Comparison of ENCODE assay signal across 8 cellular contexts in the genomic region with DNA sequence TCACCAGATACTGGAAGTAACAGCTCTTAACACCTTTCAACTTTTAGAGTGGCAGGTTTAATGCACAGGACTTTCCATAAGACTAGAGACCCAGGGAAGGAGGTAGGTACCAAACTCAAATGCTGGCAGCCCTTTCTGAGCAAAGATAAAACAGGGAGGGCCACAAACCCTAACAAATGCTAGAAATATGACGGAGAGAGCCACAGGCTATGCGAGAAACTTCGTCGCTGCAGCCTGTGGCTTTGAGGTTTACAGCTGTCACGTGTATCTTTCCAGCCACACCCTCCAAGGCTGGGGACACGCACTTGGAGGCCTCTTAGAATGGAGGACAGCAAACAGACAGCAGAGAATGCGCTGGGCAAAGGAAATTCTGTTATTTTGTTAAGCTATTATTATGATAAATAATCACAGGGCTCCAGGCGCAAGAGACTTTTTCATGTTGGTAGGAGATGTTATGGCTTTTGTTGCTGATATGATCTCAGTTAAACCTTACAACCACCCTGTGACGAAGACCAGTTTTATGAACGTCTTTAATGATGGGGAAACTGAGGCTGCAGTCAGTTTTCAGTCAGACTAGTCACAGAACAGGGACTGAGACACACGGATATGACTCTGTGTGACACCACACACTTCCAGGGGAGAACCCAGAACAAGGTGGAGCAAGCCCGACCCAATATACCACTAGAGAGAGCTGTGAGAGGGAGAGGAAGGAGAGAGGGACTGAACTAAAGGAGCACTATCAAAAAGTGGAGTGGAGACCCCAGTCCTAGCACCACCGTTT. TPM values are rescaled to one million over a fixed set of nuclear protein-coding genes. Genes with fewer than 3 reads are reported as not detected.
DNase-seq lines count a peak whose midpoint lies in the region; ATAC-seq and TF ChIP-seq lines count a peak whose summit lies in the region.

No MANE protein-coding gene starts in this region.

- peak overlapping the region; percentile 79 for H3K4me3 Mint-ChIP-seq in activated CD4-positive, alpha-beta T cell treated with anti-CD3 and anti-CD28 coated beads for 36 hours

- no peak overlapping the region for H3K4me2 ChIP-seq in neuronal stem cell (ENCODE audit: insufficient read depth, low read length, poor library complexity, severe bottlenecking)

- no peaks in the 10 kb centered on the region for H3K9me3 Mint-ChIP-seq in activated CD4-positive, alpha-beta T cell treated with anti-CD3 and anti-CD28 coated beads for 36 hours (ENCODE audit: low read depth)

- H3K4me3 ChIP-seq in neuronal stem cell (ENCODE audit: low read length in 2 of 2) (no peak overlapping the region), BE2C (ENCODE audit: low read depth, low read length) (no peak overlapping the region)

- no peak overlapping the region for H3K18ac ChIP-seq in neuronal stem cell (ENCODE audit: low read length)

- peaks cover 2% of the 10 kb centered on the region for H3K79me1 ChIP-seq in neuronal stem cell (ENCODE audit: low read depth, low read length)

- no peak overlapping the region for H2AK5ac ChIP-seq in neuronal stem cell (ENCODE audit: low read depth, low read length)

- POLR2A ChIA-PET in activated CD4-positive, alpha-beta T cell treated with anti-CD3 and anti-CD28 coated beads for 36 hours (lab: Charles Lee) = interaction anchor here (0.7 kb wide), 1 partner anchor 743 kb away, joined by 3 read pairs; no protein-coding TSS in a partner anchor

- peaks cover 34 to 35% of the 10 kb centered on the region in 2 donors for H3K4me1 ChIP-seq in neuronal stem cell (ENCODE audit: control insufficient read depth in 2 of 2, insufficient read depth in 1 of 2, low read depth in 1 of 2, low read length in 2 of 2)
- H3K4me1 ChIP-seq in BE2C = peaks cover 26% of the 10 kb centered on the region

- intact Hi-C loops in activated CD4-positive, alpha-beta T cell treated with anti-CD3 and anti-CD28 coated beads for 36 hours (cut with DNase I, micrococcal nuclease) = loop anchor here (5.0 to 10.0 kb wide), 4 partner anchors 158 to 970 kb away; a partner anchor contains a TSS

- H3K4me1 Mint-ChIP-seq in activated CD4-positive, alpha-beta T cell treated with anti-CD3 and anti-CD28 coated beads for 36 hours = peaks cover 43% of the 10 kb centered on the region

- no peak overlapping the region for H3K23ac ChIP-seq in neuronal stem cell (ENCODE audit: low read depth, low read length, poor library complexity)

- H3K27me3 ChIP-seq in neuronal stem cell (ENCODE audit: control insufficient read depth in 3 of 3, insufficient read depth in 3 of 3, low read depth in 1 of 3, low read length in 3 of 3) = no peaks in the 10 kb centered on the region
- no peaks in the 10 kb centered on the region for H3K27me3 ChIP-seq in BE2C

- no peak overlapping the region for H3K4ac ChIP-seq in neuronal stem cell (ENCODE audit: low read length)

- ATAC-seq in GM19468 (IDR thresholded peaks at IDR 0.05; ENCODE audit: extremely low read depth, unreplicated experiment) (peak; percentile 43), HG03571 (IDR thresholded peaks at IDR 0.05; ENCODE audit: unreplicated experiment) (peak; percentile 37)
- ATAC-seq in activated CD4-positive, alpha-beta T cell treated with anti-CD3 and anti-CD28 coated beads for 36 hours = peak; percentile 57

- no peak overlapping the region for H2BK12ac ChIP-seq in neuronal stem cell (ENCODE audit: low read length)

- no CpG with 5 or more reads among the region's 13 CpGs for WGBS in neuronal stem cell (ENCODE audit: extremely low coverage in 2 of 2, insufficient read length in 2 of 2, insufficient replicate concordance in 1 of 2), 2 donors

- H3K27ac ChIP-seq in neuronal stem cell (replicated peaks; ENCODE audit: low read length) = no peak overlapping the region

- CTCF ChIA-PET in activated CD4-positive, alpha-beta T cell treated with anti-CD3 and anti-CD28 coated beads for 36 hours (lab: Charles Lee) = interaction anchor here (0.6 to 2.6 kb wide), 12 partner anchors 19 to 289 kb away, joined by 3 to 15 read pairs (median 5); no protein-coding TSS in a partner anchor

- H3K14ac ChIP-seq in neuronal stem cell (ENCODE audit: low read length) = no peak overlapping the region

- peak overlapping the region; percentile 13 for H2BK5ac ChIP-seq in neuronal stem cell (ENCODE audit: low read length)

- H2BK120ac ChIP-seq in neuronal stem cell (ENCODE audit: low read depth, low read length) = no peak overlapping the region

- H3K9ac ChIP-seq in neuronal stem cell (ENCODE audit: low read depth, low read length, poor library complexity) = no peak overlapping the region

- H4K8ac ChIP-seq in neuronal stem cell (ENCODE audit: low read depth, low read length) = no peak overlapping the region

- H3K36me3 ChIP-seq in neuronal stem cell (replicated peaks in 1 of 2; ENCODE audit: control insufficient read depth in 2 of 2, insufficient read depth in 2 of 2, low read length in 2 of 2) (peaks cover 0 to 5% of the 10 kb centered on the region in 2 donors), BE2C (no peaks in the 10 kb centered on the region)

- H3K27ac Mint-ChIP-seq in activated CD4-positive, alpha-beta T cell treated with anti-CD3 and anti-CD28 coated beads for 36 hours = peak overlapping the region; percentile 85

- H3K27me3 Mint-ChIP-seq in activated CD4-positive, alpha-beta T cell treated with anti-CD3 and anti-CD28 coated beads for 36 hours = peaks cover 2% of the 10 kb centered on the region

- H3K9me3 ChIP-seq in neuronal stem cell (replicated peaks in 1 of 2; ENCODE audit: control insufficient read depth in 2 of 2, insufficient read depth in 1 of 2, low read depth in 1 of 2, low read length in 2 of 2) (peaks cover 1 to 2% of the 10 kb centered on the region in 2 donors), BE2C (no peaks in the 10 kb centered on the region)

- DNase-seq in AML-193 (lab: John Stamatoyannopoulos, UW) (peak; percentile 68 to 83), neuronal stem cell (ENCODE audit: low spot score) (no peak), BE2C (no peak), DMS79 (lab: John Stamatoyannopoulos, UW) (no peak)
- DNase-seq in activated CD4-positive, alpha-beta T cell treated with anti-CD3 and anti-CD28 coated beads for 36 hours = peak; percentile 78
- peak; percentile 23 for DNase-seq in effector CD8-positive, alpha-beta T cell (lab: John Stamatoyannopoulos, UW)

- H4K91ac ChIP-seq in neuronal stem cell (ENCODE audit: low read depth, low read length, poor library complexity) = no peak overlapping the region

- no peak for TF ChIP-seq CTCF in BE2C (IDR thresholded peaks at IDR 0.05; ENCODE audit: low read depth, low read length)

- no peak overlapping the region for H2BK15ac ChIP-seq in neuronal stem cell (ENCODE audit: low read length)

- H3K36me3 Mint-ChIP-seq in activated CD4-positive, alpha-beta T cell treated with anti-CD3 and anti-CD28 coated beads for 36 hours (ENCODE audit: low read depth) = no peaks in the 10 kb centered on the region

- no peak overlapping the region for H2AFZ ChIP-seq in neuronal stem cell (ENCODE audit: low read length)

RNA-seq across cellular contexts. Expression of a gene that starts 2.0 kb away (rescaled TPM):
- total RNA-seq in activated CD4-positive, alpha-beta T cell treated with anti-CD3 and anti-CD28 coated beads for 36 hours = 1 to 10 TPM; 3.5 to 3.6 TPM
- 13.2 TPM for polyA plus RNA-seq in neuronal stem cell (2013, experiment 1 of 2)
- 14.0 TPM for polyA plus RNA-seq in neuronal stem cell (2013, experiment 2 of 2)
- 5.0 TPM for polyA plus RNA-seq in BE2C (2012; ENCODE audit: insufficient read depth, insufficient read length, low read depth)

Comparison
In these comparisons a context has a peak if more than half of its experiments do, and no peak if none do; other contexts are left out.
1. DNase-seq: peak in AML-193 (2 of 2), activated CD4-positive, alpha-beta T cell treated with anti-CD3 and anti-CD28 coated beads for 36 hours (single experiment) and effector CD8-positive, alpha-beta T cell (single experiment); none in neuronal stem cell (single experiment), BE2C (single experiment) and DMS79 (single experiment).
2. Peak in every context shown above with its lines, with median percentiles within 50 percentile points of each other: ATAC-seq.